ENCODE assay signal across 8 cellular contexts in the genomic region with DNA sequence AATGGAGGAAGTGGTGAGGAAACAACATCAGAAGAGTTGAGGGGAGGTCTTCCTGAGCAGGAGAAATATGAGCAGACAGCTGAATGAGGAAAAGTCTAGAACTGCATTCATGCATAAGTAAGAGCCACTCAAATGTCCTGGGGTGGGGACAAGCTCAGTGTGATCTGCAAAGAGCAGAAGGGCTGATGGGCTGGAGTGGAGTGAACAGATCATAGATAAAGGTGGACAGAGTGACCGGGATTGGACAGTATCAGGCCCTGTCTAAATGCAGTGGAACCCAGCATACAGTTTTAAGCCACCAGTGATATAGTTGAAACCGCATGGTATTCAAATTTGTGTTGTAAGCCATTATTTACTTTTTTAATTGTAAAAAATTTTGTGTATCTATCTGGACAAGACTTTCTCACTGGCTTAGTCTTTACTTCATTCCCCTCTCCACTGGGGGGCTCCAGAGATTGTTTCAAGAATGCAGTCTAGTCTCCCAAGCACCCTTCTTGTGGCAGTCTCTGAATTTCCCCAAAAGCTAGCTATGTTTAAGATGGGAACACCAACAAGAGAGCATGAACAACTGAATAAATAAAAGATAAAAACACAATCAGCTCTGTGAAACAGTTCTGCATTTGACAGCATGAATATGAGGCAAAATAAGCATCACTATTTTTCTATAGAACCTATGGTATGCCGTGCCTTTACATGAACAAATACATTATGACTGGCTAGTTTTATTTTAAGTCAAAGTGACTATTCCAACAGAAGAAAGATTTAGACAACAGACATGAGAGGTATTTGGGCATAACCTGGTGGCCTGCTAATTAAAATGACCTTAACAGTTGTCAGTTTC. TPM values are rescaled to one million over a fixed set of nuclear protein-coding genes. Genes with fewer than 3 reads are reported as not detected.
DNase-seq lines count a peak whose midpoint lies in the region; ATAC-seq and TF ChIP-seq lines count a peak whose summit lies in the region.

No MANE protein-coding gene starts in this region.

- H3K9me3 ChIP-seq in RWPE2 (ENCODE audit: severe bottlenecking), result no peaks in the 10 kb centered on the region

- peak; percentile 86 for TF ChIP-seq CTCF in RWPE2 (IDR thresholded peaks at IDR 0.05; ENCODE audit: poor library complexity, severe bottlenecking)

- no peaks in the 10 kb centered on the region for H3K4me1 ChIP-seq in RWPE2 (ENCODE audit: insufficient read depth, poor library complexity, severe bottlenecking)

- no peak overlapping the region for H3K27ac ChIP-seq in RWPE2 (ENCODE audit: poor library complexity, severe bottlenecking)

- H3K36me3 ChIP-seq in RWPE2 (ENCODE audit: low read depth), result no peaks in the 10 kb centered on the region

- H3K27me3 ChIP-seq in RWPE2 (ENCODE audit: insufficient read depth, poor library complexity, severe bottlenecking), result peaks cover 4% of the 10 kb centered on the region

- peak; percentile 89 for ATAC-seq in RWPE2 (ENCODE audit: low read depth)

- DNase-seq in NCI-H2081 (lab: John Stamatoyannopoulos, UW) (peak; percentile 5 to 37), NCI-H2081 treated with DMSO at 0.1 percent for 48 hours (lab: John Stamatoyannopoulos, UW) (no peak), HT-29 (ENCODE audit: low spot score) (peak; percentile 63), RWPE2 (ENCODE audit: low spot score) (no peak), fibroblast of peridontal ligament (ENCODE audit: extremely low read depth) (peak; percentile 68), pons (ENCODE audit: low spot score) (peak; percentile 64), ecto neural progenitor cell (ENCODE audit: low spot score) (no peak)
- no peak for DNase-seq in central memory CD4-positive, alpha-beta T cell

- H3K4me3 ChIP-seq in RWPE2 (ENCODE audit: severe bottlenecking), result no peak overlapping the region

RNA-seq across cellular contexts. Expression of a gene that starts 10.7 kb away (rescaled TPM):
- not detected in 2 replicates for total RNA-seq in HT-29 (2014; rRNA removed; shearing (Covaris generic))

Comparison
In these comparisons a context has a peak if more than half of its experiments do, and no peak if none do; other contexts are left out.
1. DNase-seq: peak in NCI-H2081 (2 of 2), HT-29 (single experiment), fibroblast of peridontal ligament (single experiment) and pons (single experiment); none in NCI-H2081 treated with DMSO at 0.1 percent for 48 hours (single experiment), RWPE2 (single experiment), ecto neural progenitor cell (single experiment) and central memory CD4-positive, alpha-beta T cell (single experiment).